In genomic region chr16:48613061-48613957, GRCh38 we compare ENCODE assay signal across 8 cellular contexts. TPM values are rescaled to one million over a fixed set of nuclear protein-coding genes. Genes with fewer than 3 reads are reported as not detected.
DNase-seq lines count a peak whose midpoint lies in the region; ATAC-seq and TF ChIP-seq lines count a peak whose summit lies in the region.

No MANE protein-coding gene starts in this region.

- no peaks in the 10 kb centered on the region for H3K36me3 ChIP-seq in heart left ventricle
- H3K36me3 ChIP-seq in prostate gland, result no peaks in the 10 kb centered on the region

- no peak for TF ChIP-seq CTCF in heart left ventricle (IDR thresholded peaks at IDR 0.05)
- TF ChIP-seq CTCF in prostate gland (IDR thresholded peaks at IDR 0.05), result no peak

- H3K27ac ChIP-seq in heart left ventricle (peak overlapping the region in 11 of 12 donors; percentile 16 to 94 (median 82)), prostate gland (peak overlapping the region in 1 of 2 donors; percentile 17)

- no peaks in the 10 kb centered on the region for H3K27me3 Mint-ChIP-seq in effector memory CD8-positive, alpha-beta T cell

- peaks cover 30 to 33% of the 10 kb centered on the region in 2 donors for H3K4me1 Mint-ChIP-seq in effector memory CD8-positive, alpha-beta T cell (ENCODE audit: low read depth in 2 of 2)

- peaks cover 39% of the 10 kb centered on the region for H3K36me3 Mint-ChIP-seq in effector memory CD8-positive, alpha-beta T cell (ENCODE audit: insufficient read depth)

- no peak for TF ChIP-seq POLR2A in heart left ventricle (IDR thresholded peaks at IDR 0.05)
- no peak for TF ChIP-seq POLR2A in prostate gland (IDR thresholded peaks at IDR 0.05)

- ATAC-seq in heart left ventricle (no peak), left ventricle myocardium superior (no peak), HG03469 (IDR thresholded peaks at IDR 0.05; ENCODE audit: unreplicated experiment) (peak; percentile 28)
- ATAC-seq in effector memory CD8-positive, alpha-beta T cell (replicated peaks), result peak; percentile 58

- H3K27me3 ChIP-seq in heart left ventricle (no peaks in the 10 kb centered on the region), prostate gland (replicated peaks; ENCODE audit: insufficient read depth) (no peaks in the 10 kb centered on the region)

- H3K4me1 ChIP-seq in heart left ventricle (peaks cover 0 to 62% (median 33%) of the 10 kb centered on the region in 12 donors), prostate gland (replicated peaks) (peaks cover 2% of the 10 kb centered on the region)

- peak overlapping the region; percentile 73 to 78 for H3K4me3 Mint-ChIP-seq in effector memory CD8-positive, alpha-beta T cell

- no peak for DNase-seq in heart left ventricle
- no peak for DNase-seq in left ventricle myocardium superior
- peak; percentile 52 for DNase-seq in activated CD4-positive, CD25-positive, alpha-beta regulatory T cell treated with anti-CD3 and anti-CD28 coated beads, Interleukin-2, amount 50 U/mL, for 72 hours
- DNase-seq in effector memory CD8-positive, alpha-beta T cell, result peak; percentile 62 to 77 (median 63)
- peak; percentile 58 for DNase-seq in stimulated activated CD4-positive, alpha-beta T cell treated with anti-CD3 and anti-CD28 coated beads, Interleukin-1b, Interleukin-23, amount 100 ng/mL, for 48 hours
- no peak for DNase-seq in prostate gland (ENCODE audit: low spot score)
- DNase-seq in superior temporal gyrus (ENCODE audit: extremely low spot score), result no peak

- intact Hi-C loops in heart left ventricle (cut with DNase I), result loop anchor here in 3 of 10 donors (5.0 to 10.0 kb wide), 3 partner anchors 56 to 1469 kb away; partner anchors contain the start of genes NETO2 (in 1 of the 3) and SIAH1 (in 1 of the 3)
- intact Hi-C loops in left ventricle myocardium superior (cut with micrococcal nuclease), result loop anchor here (10.0 kb wide), 1 partner anchor 229 kb away; the partner anchor contains the start of gene SIAH1
- intact Hi-C loops in prostate gland (cut with DNase I), result loop anchor here (5.0 kb wide), 2 partner anchors 76 to 226 kb away; partner anchors contain the start of gene SIAH1

- H3K4me3 ChIP-seq in heart left ventricle (peak overlapping the region in 1 of 12 donors; percentile 17), prostate gland (no peak overlapping the region)

- no peaks in the 10 kb centered on the region for H3K9me3 ChIP-seq in heart left ventricle
- no peaks in the 10 kb centered on the region for H3K9me3 ChIP-seq in prostate gland

- H3K9me3 Mint-ChIP-seq in effector memory CD8-positive, alpha-beta T cell, result peaks cover 0 to 7% of the 10 kb centered on the region in 2 donors

- 43 to 53% (median 45%) methylated on average over 5 of the region's 5 CpGs for WGBS in heart left ventricle, 4 donors
- 43% methylated on average over 5 of the region's 5 CpGs for WGBS in prostate gland

- H3K27ac Mint-ChIP-seq in effector memory CD8-positive, alpha-beta T cell, result no peak overlapping the region

RNA-seq across cellular contexts. Expression of gene N4BP1, which starts 3.3 kb away (rescaled TPM):
- total RNA-seq in heart left ventricle (10 to 100 TPM; 14.9 to 28.7 (median 20.8) TPM), left ventricle myocardium superior (22.5 TPM), prostate gland (10 to 100 TPM; 26.1 to 26.3 TPM)
- 1 to 10 TPM; 5.4 to 9.7 TPM for polyA plus RNA-seq in heart left ventricle

Comparison
In these comparisons a context has a peak if more than half of its experiments do, and no peak if none do; other contexts are left out.
1. ATAC-seq: peak in HG03469 (single experiment) and effector memory CD8-positive, alpha-beta T cell (single experiment); none in heart left ventricle (0 of 4) and left ventricle myocardium superior (single experiment).
2. DNase-seq: peak in activated CD4-positive, CD25-positive, alpha-beta regulatory T cell treated with anti-CD3 and anti-CD28 coated beads, Interleukin-2, amount 50 U/mL, for 72 hours (single experiment), effector memory CD8-positive, alpha-beta T cell (3 of 3) and stimulated activated CD4-positive, alpha-beta T cell treated with anti-CD3 and anti-CD28 coated beads, Interleukin-1b, Interleukin-23, amount 100 ng/mL, for 48 hours (single experiment); none in heart left ventricle (0 of 5), left ventricle myocardium superior (single experiment), prostate gland (single experiment) and superior temporal gyrus (single experiment).